ENCODE assay signal across 15 cellular contexts in the genomic region with DNA sequence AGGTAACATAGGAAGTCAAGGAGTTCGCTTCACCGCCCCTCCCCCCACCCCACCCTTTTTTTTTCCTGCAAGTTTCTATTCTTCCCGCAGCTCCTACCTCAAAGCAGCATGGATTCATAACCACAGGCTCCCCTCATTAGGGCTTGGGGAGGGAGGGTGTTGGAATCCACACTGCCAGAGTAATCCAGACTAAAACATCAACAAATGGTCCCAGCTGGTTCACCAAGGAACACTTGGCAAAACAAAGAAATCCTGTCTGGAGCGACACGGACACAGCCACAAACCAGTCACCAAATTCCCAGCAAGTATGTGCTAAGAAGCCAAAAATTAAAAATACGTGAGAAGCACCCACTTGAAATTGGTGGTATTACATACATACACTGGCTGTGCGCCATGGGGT.
DNase-seq lines count a peak whose midpoint lies in the region; ATAC-seq, FAIRE-seq and TF ChIP-seq lines count a peak whose summit lies in the region.
"Had no signal": no experiment of that assay in that cellular context is flagged by ENCODE, and none has a peak within 500 bp of the region (broad histone marks: within the 10 kb centered on the region; RNA-seq: fewer than 3 reads in every experiment).

No MANE protein-coding gene starts in this region.

- H3K4me3 Mint-ChIP-seq in HFFc6 (no peak overlapping the region), brain (no peak overlapping the region)
- H3K4me3 Mint-ChIP-seq: activated naive CD8-positive, alpha-beta T cell treated with anti-CD3 and anti-CD28 coated beads, Interleukin-2, amount 10 ng/mL, durations not matched to agents 7 days and 5 days; activated T-cell treated with anti-CD3 and anti-CD28 coated beads, Interleukin-2, amount 50 U/mL, for 4 hours; stimulated activated naive B cell treated with anti-CD40 and anti-IgM and Interleukin-4, amounts not matched to agents 10 μg/mL and 1 μg/mL and 100 μg/mL, for 72 hours had no signal

- no peak overlapping the region for H3K4me2 ChIP-seq in hepatocyte

- H3K79me2 ChIP-seq in hepatocyte: no peaks in the 10 kb centered on the region

- H3K27me3 ChIP-seq in hepatocyte (no peaks in the 10 kb centered on the region), stomach (no peaks in the 10 kb centered on the region)

- H3K4me3 ChIP-seq in hepatocyte (no peak overlapping the region), stomach (no peak overlapping the region), kidney (ENCODE audit: low read length in 2 of 2) (no peak overlapping the region)

- no peaks in the 10 kb centered on the region for H3K36me3 ChIP-seq in hepatocyte (replicated peaks; ENCODE audit: insufficient read depth, low read depth)
- no peaks in the 10 kb centered on the region for H3K36me3 ChIP-seq in stomach
- H3K36me3 ChIP-seq in kidney (ENCODE audit: control insufficient read depth in 1 of 2, insufficient read depth in 2 of 2, low read length in 2 of 2): no peaks in the 10 kb centered on the region

- H3K4me1 ChIP-seq in hepatocyte (ENCODE audit: insufficient read depth): peaks cover 22% of the 10 kb centered on the region
- peaks cover 21 to 47% (median 24%) of the 10 kb centered on the region in 4 donors for H3K4me1 ChIP-seq in stomach
- H3K4me1 ChIP-seq in kidney (ENCODE audit: control insufficient read depth in 1 of 2, insufficient read depth in 1 of 2, low read depth in 1 of 2, low read length in 2 of 2): peaks cover 0 to 2% of the 10 kb centered on the region in 2 donors

- H2AFZ ChIP-seq in hepatocyte: no peak overlapping the region

- H3K9me3 Mint-ChIP-seq in HFFc6 (no peaks in the 10 kb centered on the region), brain (no peaks in the 10 kb centered on the region)
- H3K9me3 Mint-ChIP-seq: activated naive CD8-positive, alpha-beta T cell treated with anti-CD3 and anti-CD28 coated beads, Interleukin-2, amount 10 ng/mL, durations not matched to agents 7 days and 5 days; activated T-cell treated with anti-CD3 and anti-CD28 coated beads, Interleukin-2, amount 50 U/mL, for 4 hours; stimulated activated naive B cell treated with anti-CD40 and anti-IgM and Interleukin-4, amounts not matched to agents 10 μg/mL and 1 μg/mL and 100 μg/mL, for 72 hours had no signal

- TF ChIP-seq POLR2A in stomach (IDR thresholded peaks at IDR 0.05): no peak

- peak overlapping the region; percentile 55 for H3K27ac ChIP-seq in hepatocyte
- peak overlapping the region in 4 of 5 donors; percentile 12 to 66 (median 60) for H3K27ac ChIP-seq in stomach
- H3K27ac ChIP-seq in kidney (ENCODE audit: low read depth in 2 of 2, low read length in 2 of 2): no peak overlapping the region

- FAIRE-seq in kidney (lab: Jason Lieb, UNC): no peak

- no peak for TF ChIP-seq CTCF in HFFc6 (IDR thresholded peaks at IDR 0.05)
- TF ChIP-seq CTCF in brain (conservative IDR thresholded peaks at IDR 0.05): no peak
- TF ChIP-seq CTCF in hepatocyte (IDR thresholded peaks at IDR 0.05; ENCODE audit: poor library complexity): no peak
- TF ChIP-seq CTCF in stomach (IDR thresholded peaks at IDR 0.05): no peak
- TF ChIP-seq CTCF in kidney (IDR thresholded peaks at IDR 0.05; ENCODE audit: borderline replicate concordance, extremely low read depth, insufficient read depth): no peak

- ATAC-seq in GM19351 (IDR thresholded peaks at IDR 0.05; ENCODE audit: unreplicated experiment): no peak
- ATAC-seq: activated T-cell treated with anti-CD3 and anti-CD28 coated beads, Interleukin-2, amount 50 U/mL, for 4 hours; stimulated activated naive B cell treated with anti-CD40 and anti-IgM and Interleukin-4, amounts not matched to agents 10 μg/mL and 1 μg/mL and 100 μg/mL, for 72 hours had no signal

- no peaks in the 10 kb centered on the region; the same call in none of the 2 replicates for H3K27me3 Mint-ChIP-seq in HFFc6 (ENCODE audit: insufficient read depth)
- peaks cover 10% of the 10 kb centered on the region for H3K27me3 Mint-ChIP-seq in brain
- H3K27me3 Mint-ChIP-seq: stimulated activated naive B cell treated with anti-CD40 and anti-IgM and Interleukin-4, amounts not matched to agents 10 μg/mL and 1 μg/mL and 100 μg/mL, for 72 hours had no signal

- no peak overlapping the region for H3K9ac ChIP-seq in kidney (ENCODE audit: low read length in 2 of 2)

- no peaks in the 10 kb centered on the region for H3K9me3 ChIP-seq in hepatocyte (ENCODE audit: low read depth)
- no peaks in the 10 kb centered on the region for H3K9me3 ChIP-seq in stomach
- H3K9me3 ChIP-seq in kidney (ENCODE audit: control insufficient read depth in 1 of 2, low read length in 2 of 2): no peaks in the 10 kb centered on the region

- H3K4me1 Mint-ChIP-seq in HFFc6 (ENCODE audit: low read depth) (peaks cover 34% of the 10 kb centered on the region), brain (peaks cover 56% of the 10 kb centered on the region)

- peak overlapping the region; percentile 89; the same call in 1 of the 2 replicates for H3K27ac Mint-ChIP-seq in HFFc6
- H3K27ac Mint-ChIP-seq in brain: peak overlapping the region in 3 of 5 experiments; percentile 87 to 94 (median 90)
- H3K27ac Mint-ChIP-seq: activated naive CD8-positive, alpha-beta T cell treated with anti-CD3 and anti-CD28 coated beads, Interleukin-2, amount 10 ng/mL, durations not matched to agents 7 days and 5 days; stimulated activated naive B cell treated with anti-CD40 and anti-IgM and Interleukin-4, amounts not matched to agents 10 μg/mL and 1 μg/mL and 100 μg/mL, for 72 hours had no signal

- H3K9me2 ChIP-seq in hepatocyte (replicated peaks; ENCODE audit: insufficient read depth): no peaks in the 10 kb centered on the region

- H3K36me3 Mint-ChIP-seq in HFFc6 (ENCODE audit: low read depth) (no peaks in the 10 kb centered on the region), brain (no peaks in the 10 kb centered on the region)
- H3K36me3 Mint-ChIP-seq: activated naive CD8-positive, alpha-beta T cell treated with anti-CD3 and anti-CD28 coated beads, Interleukin-2, amount 10 ng/mL, durations not matched to agents 7 days and 5 days; stimulated activated naive B cell treated with anti-CD40 and anti-IgM and Interleukin-4, amounts not matched to agents 10 μg/mL and 1 μg/mL and 100 μg/mL, for 72 hours had no signal

- intact Hi-C loops in stomach (cut with DNase I; ENCODE audit: low total_unique reads) (no loop called here), kidney (cut with DNase I) (no loop called here)

- no peaks in the 10 kb centered on the region for H4K20me1 ChIP-seq in hepatocyte (ENCODE audit: insufficient read depth, poor library complexity, severe bottlenecking)

- DNase-seq in HFFc6 (no peak), hepatocyte (ENCODE audit: low spot score) (no peak), stomach (no peak), kidney (no peak), NCI-H510A treated with DMSO at 0.1 percent for 48 hours (lab: John Stamatoyannopoulos, UW) (no peak), 8988T (no peak)
- DNase-seq: activated CD4-positive, alpha-beta T cell treated with anti-CD3 and anti-CD28 coated beads, Interleukin-2, amount 50 U/mL, for 48 hours; activated naive CD8-positive, alpha-beta T cell treated with anti-CD3 and anti-CD28 coated beads, Interleukin-2, amount 10 ng/mL, durations not matched to agents 7 days and 5 days; activated T-cell treated with anti-CD3 and anti-CD28 coated beads, Interleukin-2, amount 50 U/mL, for 4 hours; cerebellar nuclear complex; KG1; NCI-H1436 treated with DMSO at 0.1 percent for 48 hours; stimulated activated naive B cell treated with anti-CD40 and anti-IgM and Interleukin-4, amounts not matched to agents 10 μg/mL and 1 μg/mL and 100 μg/mL, for 72 hours had no signal

- no peak for TF ChIP-seq EP300 in stomach (IDR thresholded peaks at IDR 0.05)

- WGBS in hepatocyte (ENCODE audit: low lambda C conversion rate, missing lambda C conversion rate): 89% methylated on average over 7 of the region's 7 CpGs
- 75 to 84% (median 81%) methylated on average over 7 of the region's 7 CpGs for WGBS in stomach, 5 donors

Comparison
In these comparisons a context has a peak if more than half of its experiments do, and no peak if none do; other contexts are left out.
1. H3K27ac ChIP-seq: peak in hepatocyte (single experiment) and stomach (4 of 5); none in kidney (0 of 2).